In genomic region chr2:196592912-196593881, GRCh38 we compare ENCODE assay signal across 1 cellular context.
TF ChIP-seq lines count a peak whose summit lies in the region.

Gene HECW2, minus strand, starts transcription at chr2:196593554.

TF ChIP-seq in GM12878, 131 proteins besides CTCF, POLR2A, EP300 and RAD21 (continued from another document):
- TF ChIP-seq ZBTB40 (IDR thresholded peaks at IDR 0.05; ENCODE audit: borderline replicate concordance) (no peak), TCF12 (IDR thresholded peaks at IDR 0.05; ENCODE audit: low read depth, low read length) (no peak), NBN (IDR thresholded peaks at IDR 0.05) (no peak), MEF2A (IDR thresholded peaks at IDR 0.05; ENCODE audit: insufficient read depth, low read depth, low read length) (no peak), SP1 (IDR thresholded peaks at IDR 0.05; ENCODE audit: low read depth, low read length) (no peak), NFIC (IDR thresholded peaks at IDR 0.05; ENCODE audit: low read depth, low read length) (no peak), BMI1 (IDR thresholded peaks at IDR 0.05; ENCODE audit: borderline replicate concordance) (no peak), RB1 (IDR thresholded peaks at IDR 0.05; ENCODE audit: borderline replicate concordance) (no peak), SPI1 (IDR thresholded peaks at IDR 0.05; ENCODE audit: borderline replicate concordance, insufficient read depth, low read depth, low read length) (no peak)
- TF ChIP-seq, protein P1, sequence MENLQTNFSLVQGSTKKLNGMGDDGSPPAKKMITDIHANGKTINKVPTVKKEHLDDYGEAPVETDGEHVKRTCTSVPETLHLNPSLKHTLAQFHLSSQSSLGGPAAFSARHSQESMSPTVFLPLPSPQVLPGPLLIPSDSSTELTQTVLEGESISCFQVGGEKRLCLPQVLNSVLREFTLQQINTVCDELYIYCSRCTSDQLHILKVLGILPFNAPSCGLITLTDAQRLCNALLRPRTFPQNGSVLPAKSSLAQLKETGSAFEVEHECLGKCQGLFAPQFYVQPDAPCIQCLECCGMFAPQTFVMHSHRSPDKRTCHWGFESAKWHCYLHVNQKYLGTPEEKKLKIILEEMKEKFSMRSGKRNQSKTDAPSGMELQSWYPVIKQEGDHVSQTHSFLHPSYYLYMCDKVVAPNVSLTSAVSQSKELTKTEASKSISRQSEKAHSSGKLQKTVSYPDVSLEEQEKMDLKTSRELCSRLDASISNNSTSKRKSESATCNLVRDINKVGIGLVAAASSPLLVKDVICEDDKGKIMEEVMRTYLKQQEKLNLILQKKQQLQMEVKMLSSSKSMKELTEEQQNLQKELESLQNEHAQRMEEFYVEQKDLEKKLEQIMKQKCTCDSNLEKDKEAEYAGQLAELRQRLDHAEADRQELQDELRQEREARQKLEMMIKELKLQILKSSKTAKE (IDR thresholded peaks at IDR 0.05; ENCODE audit: low read depth, poor library complexity, severe bottlenecking), result no peak
- TF ChIP-seq, protein P2, sequence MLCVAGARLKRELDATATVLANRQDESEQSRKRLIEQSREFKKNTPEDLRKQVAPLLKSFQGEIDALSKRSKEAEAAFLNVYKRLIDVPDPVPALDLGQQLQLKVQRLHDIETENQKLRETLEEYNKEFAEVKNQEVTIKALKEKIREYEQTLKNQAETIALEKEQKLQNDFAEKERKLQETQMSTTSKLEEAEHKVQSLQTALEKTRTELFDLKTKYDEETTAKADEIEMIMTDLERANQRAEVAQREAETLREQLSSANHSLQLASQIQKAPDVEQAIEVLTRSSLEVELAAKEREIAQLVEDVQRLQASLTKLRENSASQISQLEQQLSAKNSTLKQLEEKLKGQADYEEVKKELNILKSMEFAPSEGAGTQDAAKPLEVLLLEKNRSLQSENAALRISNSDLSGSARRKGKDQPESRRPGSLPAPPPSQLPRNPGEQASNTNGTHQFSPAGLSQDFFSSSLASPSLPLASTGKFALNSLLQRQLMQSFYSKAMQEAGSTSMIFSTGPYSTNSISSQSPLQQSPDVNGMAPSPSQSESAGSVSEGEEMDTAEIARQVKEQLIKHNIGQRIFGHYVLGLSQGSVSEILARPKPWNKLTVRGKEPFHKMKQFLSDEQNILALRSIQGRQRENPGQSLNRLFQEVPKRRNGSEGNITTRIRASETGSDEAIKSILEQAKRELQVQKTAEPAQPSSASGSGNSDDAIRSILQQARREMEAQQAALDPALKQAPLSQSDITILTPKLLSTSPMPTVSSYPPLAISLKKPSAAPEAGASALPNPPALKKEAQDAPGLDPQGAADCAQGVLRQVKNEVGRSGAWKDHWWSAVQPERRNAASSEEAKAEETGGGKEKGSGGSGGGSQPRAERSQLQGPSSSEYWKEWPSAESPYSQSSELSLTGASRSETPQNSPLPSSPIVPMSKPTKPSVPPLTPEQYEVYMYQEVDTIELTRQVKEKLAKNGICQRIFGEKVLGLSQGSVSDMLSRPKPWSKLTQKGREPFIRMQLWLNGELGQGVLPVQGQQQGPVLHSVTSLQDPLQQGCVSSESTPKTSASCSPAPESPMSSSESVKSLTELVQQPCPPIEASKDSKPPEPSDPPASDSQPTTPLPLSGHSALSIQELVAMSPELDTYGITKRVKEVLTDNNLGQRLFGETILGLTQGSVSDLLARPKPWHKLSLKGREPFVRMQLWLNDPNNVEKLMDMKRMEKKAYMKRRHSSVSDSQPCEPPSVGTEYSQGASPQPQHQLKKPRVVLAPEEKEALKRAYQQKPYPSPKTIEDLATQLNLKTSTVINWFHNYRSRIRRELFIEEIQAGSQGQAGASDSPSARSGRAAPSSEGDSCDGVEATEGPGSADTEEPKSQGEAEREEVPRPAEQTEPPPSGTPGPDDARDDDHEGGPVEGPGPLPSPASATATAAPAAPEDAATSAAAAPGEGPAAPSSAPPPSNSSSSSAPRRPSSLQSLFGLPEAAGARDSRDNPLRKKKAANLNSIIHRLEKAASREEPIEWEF (IDR thresholded peaks at IDR 0.05; ENCODE audit: insufficient replicate concordance, low read depth, low read length), result no peak
